22 cellular contexts compared by ENCODE assay signal in genomic region chr3:148233403-148233802, GRCh38.
A peak's percentile ranks its signal among the peaks of the same experiment; 100 is the strongest.
DNase-seq lines count a peak whose midpoint lies in the region; ATAC-seq and TF ChIP-seq lines count a peak whose summit lies in the region.
"Had no signal": no experiment of that assay in that cellular context is flagged by ENCODE, and none has a peak within 500 bp of the region (broad histone marks: within the 10 kb centered on the region; RNA-seq: fewer than 3 reads in every experiment).

No MANE protein-coding gene starts in this region.

- H3K9me3 Mint-ChIP-seq in activated T-helper 2 cell treated with anti-CD3 and anti-CD28 coated beads, Interferon-gamma antibody, Interleukin-2, Interleukin-4, amounts not matched to agents 10 μg/mL and 5 μg/mL and 100 μg/mL, durations not matched to agents 14 hours and 24 hours and 36 hours = no peaks in the 10 kb centered on the region
- H3K9me3 Mint-ChIP-seq: T-helper 1 cell treated with Interleukin-12 subunit alpha and Interleukin-12 subunit beta and Interleukin-4 antibody, amounts not matched to agents 30 μg/mL and 1 μg/mL, for 36 hours had no signal

- WGBS in neuronal stem cell (ENCODE audit: extremely low coverage in 2 of 2, insufficient read length in 2 of 2, insufficient replicate concordance in 1 of 2), 2 donors = no CpG with 5 or more reads among the region's 1 CpG

- no peaks in the 10 kb centered on the region for H3K9me3 ChIP-seq in neuronal stem cell (replicated peaks in 1 of 2; ENCODE audit: control insufficient read depth in 2 of 2, insufficient read depth in 1 of 2, low read depth in 1 of 2, low read length in 2 of 2)
- H3K9me3 ChIP-seq: esophagus squamous epithelium, transverse colon had no signal

- no peaks in the 10 kb centered on the region for H3K4me1 ChIP-seq in neuronal stem cell (ENCODE audit: control insufficient read depth in 2 of 2, insufficient read depth in 1 of 2, low read depth in 1 of 2, low read length in 2 of 2)
- H3K4me1 ChIP-seq: esophagus squamous epithelium, transverse colon had no signal

- no peak overlapping the region for H3K27ac ChIP-seq in neuronal stem cell (replicated peaks; ENCODE audit: low read length)
- H3K27ac ChIP-seq: esophagus squamous epithelium, transverse colon had no signal

- no peak overlapping the region for H4K91ac ChIP-seq in neuronal stem cell (ENCODE audit: low read depth, low read length, poor library complexity)

- no peak overlapping the region for H3K14ac ChIP-seq in neuronal stem cell (ENCODE audit: low read length)

- H3K36me3 Mint-ChIP-seq in activated T-helper 2 cell treated with anti-CD3 and anti-CD28 coated beads, Interferon-gamma antibody, Interleukin-2, Interleukin-4, amounts not matched to agents 10 μg/mL and 5 μg/mL and 100 μg/mL, durations not matched to agents 14 hours and 24 hours and 36 hours (ENCODE audit: low read depth) = no peaks in the 10 kb centered on the region
- H3K36me3 Mint-ChIP-seq: CD4-positive, alpha-beta memory T cell; immature natural killer cell had no signal

- no peak overlapping the region for H2BK5ac ChIP-seq in neuronal stem cell (ENCODE audit: low read length)

- TF ChIP-seq CTCF in fibroblast of the aortic adventitia (IDR thresholded peaks at IDR 0.05; ENCODE audit: insufficient read depth, low read length) = no peak

- H3K4me3 Mint-ChIP-seq in activated T-helper 2 cell treated with anti-CD3 and anti-CD28 coated beads, Interferon-gamma antibody, Interleukin-2, Interleukin-4, amounts not matched to agents 10 μg/mL and 5 μg/mL and 100 μg/mL, durations not matched to agents 14 hours and 24 hours and 36 hours (ENCODE audit: low read depth) = no peak overlapping the region
- H3K4me3 Mint-ChIP-seq: CD4-positive, alpha-beta memory T cell; immature natural killer cell; T-helper 1 cell treated with Interleukin-12 subunit alpha and Interleukin-12 subunit beta and Interleukin-4 antibody, amounts not matched to agents 30 μg/mL and 1 μg/mL, for 36 hours had no signal

- ATAC-seq in HG02759 (IDR thresholded peaks at IDR 0.05; ENCODE audit: unreplicated experiment) (peak; percentile 47), SK-N-SH treated with all-trans-retinoic acid at 6 μM for 48 hours (peak; percentile 33; the same call in 1 of the 3 replicates), HG02852 (IDR thresholded peaks at IDR 0.05; ENCODE audit: unreplicated experiment) (no peak)
- ATAC-seq: right cardiac atrium had no signal

- H3K79me1 ChIP-seq in neuronal stem cell (ENCODE audit: low read depth, low read length) = no peaks in the 10 kb centered on the region

- H3K4me2 ChIP-seq in neuronal stem cell (ENCODE audit: insufficient read depth, low read length, poor library complexity, severe bottlenecking) = no peak overlapping the region

- no peak overlapping the region for H4K8ac ChIP-seq in neuronal stem cell (ENCODE audit: low read depth, low read length)

- peak; percentile 69 for DNase-seq in EH (ENCODE audit: low read depth)
- DNase-seq in fibroblast of the aortic adventitia (ENCODE audit: low read depth) = peak; percentile 38
- DNase-seq in neuronal stem cell (ENCODE audit: low spot score) = no peak
- no peak for DNase-seq in NCI-H748 treated with DMSO at 0.1 percent for 48 hours (lab: John Stamatoyannopoulos, UW)
- no peak for DNase-seq in activated T-helper 2 cell treated with anti-CD3 and anti-CD28 coated beads, Interferon-gamma antibody, Interleukin-2, Interleukin-4, amounts not matched to agents 10 μg/mL and 5 μg/mL and 100 μg/mL, durations not matched to agents 14 hours and 24 hours and 36 hours (ENCODE audit: low spot score)
- DNase-seq: activated CD4-positive, CD25-positive, alpha-beta regulatory T cell; activated CD8-positive, alpha-beta memory T cell treated with anti-CD3 and anti-CD28 coated beads for 24 hours; caudate nucleus; CD4-positive, alpha-beta memory T cell; DMS79; esophagus squamous epithelium; head of caudate nucleus; immature natural killer cell; NCI-H1417; right cardiac atrium; Right ventricle myocardium superior; stimulated activated naive CD4-positive, alpha-beta T cell; transverse colon had no signal

- H3K36me3 ChIP-seq in neuronal stem cell (replicated peaks in 1 of 2; ENCODE audit: control insufficient read depth in 2 of 2, insufficient read depth in 2 of 2, low read length in 2 of 2) = no peaks in the 10 kb centered on the region
- H3K36me3 ChIP-seq: esophagus squamous epithelium, transverse colon had no signal

- no peak overlapping the region for H2BK15ac ChIP-seq in neuronal stem cell (ENCODE audit: low read length)

- no peaks in the 10 kb centered on the region for H3K4me1 Mint-ChIP-seq in activated T-helper 2 cell treated with anti-CD3 and anti-CD28 coated beads, Interferon-gamma antibody, Interleukin-2, Interleukin-4, amounts not matched to agents 10 μg/mL and 5 μg/mL and 100 μg/mL, durations not matched to agents 14 hours and 24 hours and 36 hours (ENCODE audit: low read depth)
- H3K4me1 Mint-ChIP-seq: immature natural killer cell had no signal

- no peak overlapping the region for H2BK120ac ChIP-seq in neuronal stem cell (ENCODE audit: low read depth, low read length)

- H2AK5ac ChIP-seq in neuronal stem cell (ENCODE audit: low read depth, low read length) = no peak overlapping the region

- H3K23ac ChIP-seq in neuronal stem cell (ENCODE audit: low read depth, low read length, poor library complexity) = no peak overlapping the region

- no peaks in the 10 kb centered on the region for H3K27me3 Mint-ChIP-seq in activated T-helper 2 cell treated with anti-CD3 and anti-CD28 coated beads, Interferon-gamma antibody, Interleukin-2, Interleukin-4, amounts not matched to agents 10 μg/mL and 5 μg/mL and 100 μg/mL, durations not matched to agents 14 hours and 24 hours and 36 hours (ENCODE audit: low read depth)
- H3K27me3 Mint-ChIP-seq: CD4-positive, alpha-beta memory T cell had no signal

- H3K4ac ChIP-seq in neuronal stem cell (ENCODE audit: low read length) = no peak overlapping the region

- H2BK12ac ChIP-seq in neuronal stem cell (ENCODE audit: low read length) = no peak overlapping the region

- H3K18ac ChIP-seq in neuronal stem cell (ENCODE audit: low read length) = no peak overlapping the region

- intact Hi-C loops in activated T-helper 2 cell treated with anti-CD3 and anti-CD28 coated beads, Interferon-gamma antibody, Interleukin-2, Interleukin-4, amounts not matched to agents 10 μg/mL and 5 μg/mL and 100 μg/mL, durations not matched to agents 14 hours and 24 hours and 36 hours (cut with micrococcal nuclease) = no loop called here

- H2AFZ ChIP-seq in neuronal stem cell (ENCODE audit: low read length) = no peak overlapping the region

- H3K4me3 ChIP-seq in fibroblast of the aortic adventitia (ENCODE audit: low read depth, low read length) (no peak overlapping the region), neuronal stem cell (ENCODE audit: low read length in 2 of 2) (no peak overlapping the region)
- H3K4me3 ChIP-seq: esophagus squamous epithelium, transverse colon had no signal

- no peak overlapping the region for H3K27ac Mint-ChIP-seq in activated T-helper 2 cell treated with anti-CD3 and anti-CD28 coated beads, Interferon-gamma antibody, Interleukin-2, Interleukin-4, amounts not matched to agents 10 μg/mL and 5 μg/mL and 100 μg/mL, durations not matched to agents 14 hours and 24 hours and 36 hours
- H3K27ac Mint-ChIP-seq: immature natural killer cell; T-helper 1 cell treated with Interleukin-12 subunit alpha and Interleukin-12 subunit beta and Interleukin-4 antibody, amounts not matched to agents 30 μg/mL and 1 μg/mL, for 36 hours had no signal

- H3K27me3 ChIP-seq in neuronal stem cell (ENCODE audit: control insufficient read depth in 3 of 3, insufficient read depth in 3 of 3, low read depth in 1 of 3, low read length in 3 of 3) = no peaks in the 10 kb centered on the region
- H3K27me3 ChIP-seq: esophagus squamous epithelium, transverse colon had no signal

- no peak overlapping the region for H3K9ac ChIP-seq in neuronal stem cell (ENCODE audit: low read depth, low read length, poor library complexity)

TF ChIP-seq in SK-N-SH treated with all-trans-retinoic acid at 6 μM for 48 hours, 23 proteins besides CTCF, POLR2A, EP300 and RAD21:
- TF ChIP-seq RARB (CRISPR knock-in tag; IDR thresholded peaks at IDR 0.05) (no peak), TCF4 (CRISPR knock-in tag; IDR thresholded peaks at IDR 0.05; ENCODE audit: borderline replicate concordance) (no peak), ZNF8 (CRISPR knock-in tag; IDR thresholded peaks at IDR 0.05) (no peak), ISL1 (CRISPR knock-in tag; IDR thresholded peaks at IDR 0.05) (no peak), GLIS3 (CRISPR knock-in tag; IDR thresholded peaks at IDR 0.05) (no peak), ZC3H10 (CRISPR knock-in tag; IDR thresholded peaks at IDR 0.05) (no peak)

Comparison
In these comparisons a context has a peak if more than half of its experiments do, and no peak if none do; other contexts are left out.
1. DNase-seq: peak in EH (single experiment) and fibroblast of the aortic adventitia (single experiment); none in neuronal stem cell (single experiment), NCI-H748 treated with DMSO at 0.1 percent for 48 hours (single experiment) and activated T-helper 2 cell treated with anti-CD3 and anti-CD28 coated beads, Interferon-gamma antibody, Interleukin-2, Interleukin-4, amounts not matched to agents 10 μg/mL and 5 μg/mL and 100 μg/mL, durations not matched to agents 14 hours and 24 hours and 36 hours (single experiment).